In genomic region chr10:29830526-29831512, GRCh38 we compare ENCODE assay signal across 23 cellular contexts.
"Had no signal": no experiment of that assay in that cellular context is flagged by ENCODE, and none has a peak within 500 bp of the region (broad histone marks: within the 10 kb centered on the region; RNA-seq: fewer than 3 reads in every experiment).

No MANE protein-coding gene starts in this region.

- H3K4me1 Mint-ChIP-seq: activated naive CD8-positive, alpha-beta T cell treated with anti-CD3 and anti-CD28 coated beads for 36 hours; activated T-helper 17 cell treated with anti-CD3 and anti-CD28 coated beads, Interleukin-2, amount 50 U/mL, for 72 hours; stimulated activated memory B cell treated with anti-CD40 and anti-IgM and Interleukin-4, amounts not matched to agents 10 μg/mL and 1 μg/mL and 100 μg/mL, for 72 hours had no signal

- H3K27ac ChIP-seq: cardiac muscle cell, left ventricle myocardium inferior, testis, upper lobe of left lung, WERI-Rb-1 had no signal

- H3K27me3 ChIP-seq: cardiac muscle cell, testis, upper lobe of left lung had no signal

- DNase-seq: activated CD4-positive, alpha-beta memory T cell treated with anti-CD3 and anti-CD28 coated beads, Interleukin-2, amount 10 ng/mL, durations not matched to agents 7 days and 5 days; activated CD8-positive, alpha-beta memory T cell treated with anti-CD3 and anti-CD28 coated beads, Interleukin-2, amount 10 ng/mL, durations not matched to agents 7 days and 5 days; activated naive CD4-positive, alpha-beta T cell; activated naive CD8-positive, alpha-beta T cell treated with anti-CD3 and anti-CD28 coated beads for 36 hours; amygdala; dermis blood vessel endothelial cell; effector memory CD4-positive, alpha-beta T cell; foreskin melanocyte; head of caudate nucleus; kidney; left ventricle myocardium inferior; nucleus accumbens; posterior cingulate gyrus; small intestine; stimulated activated CD4-positive, alpha-beta T cell treated with anti-CD3 and anti-CD28 coated beads, Interleukin-4, amount 100 ng/mL, for 4 hours; testis; upper lobe of left lung; WERI-Rb-1 had no signal

- FAIRE-seq: kidney, small intestine had no signal

- H3K4me3 ChIP-seq: cardiac muscle cell, left ventricle myocardium inferior, testis, upper lobe of left lung had no signal

- H3K27ac Mint-ChIP-seq: activated CD4-positive, alpha-beta memory T cell treated with anti-CD3 and anti-CD28 coated beads, Interleukin-2, amount 10 ng/mL, durations not matched to agents 7 days and 5 days; activated CD8-positive, alpha-beta memory T cell treated with anti-CD3 and anti-CD28 coated beads, Interleukin-2, amount 10 ng/mL, durations not matched to agents 7 days and 5 days; activated naive CD8-positive, alpha-beta T cell treated with anti-CD3 and anti-CD28 coated beads for 36 hours; activated T-helper 17 cell treated with anti-CD3 and anti-CD28 coated beads, Interleukin-2, amount 50 U/mL, for 72 hours; stimulated activated memory B cell treated with anti-CD40 and anti-IgM and Interleukin-4, amounts not matched to agents 10 μg/mL and 1 μg/mL and 100 μg/mL, for 72 hours had no signal

- H3K36me3 ChIP-seq: cardiac muscle cell, left ventricle myocardium inferior, upper lobe of left lung, WERI-Rb-1 had no signal

- ATAC-seq: activated CD8-positive, alpha-beta memory T cell treated with anti-CD3 and anti-CD28 coated beads, Interleukin-2, amount 10 ng/mL, durations not matched to agents 7 days and 5 days; activated T-helper 17 cell treated with anti-CD3 and anti-CD28 coated beads, Interleukin-2, amount 50 U/mL, for 72 hours; natural killer cell treated with Interleukin-12 subunit alpha and Interleukin-12 subunit beta and Interleukin-15 and Interleukin-18, amount 100 ng/mL, for 72 hours; stimulated activated memory B cell treated with anti-CD40 and anti-IgM and Interleukin-4, amounts not matched to agents 10 μg/mL and 1 μg/mL and 100 μg/mL, for 72 hours had no signal

- H3K36me3 Mint-ChIP-seq: activated CD8-positive, alpha-beta memory T cell treated with anti-CD3 and anti-CD28 coated beads, Interleukin-2, amount 10 ng/mL, durations not matched to agents 7 days and 5 days; activated naive CD8-positive, alpha-beta T cell treated with anti-CD3 and anti-CD28 coated beads for 36 hours; stimulated activated memory B cell treated with anti-CD40 and anti-IgM and Interleukin-4, amounts not matched to agents 10 μg/mL and 1 μg/mL and 100 μg/mL, for 72 hours had no signal

- H3K27me3 Mint-ChIP-seq: stimulated activated memory B cell treated with anti-CD40 and anti-IgM and Interleukin-4, amounts not matched to agents 10 μg/mL and 1 μg/mL and 100 μg/mL, for 72 hours had no signal

- H3K4me3 Mint-ChIP-seq: activated CD4-positive, alpha-beta memory T cell treated with anti-CD3 and anti-CD28 coated beads, Interleukin-2, amount 10 ng/mL, durations not matched to agents 7 days and 5 days; activated CD8-positive, alpha-beta memory T cell treated with anti-CD3 and anti-CD28 coated beads, Interleukin-2, amount 10 ng/mL, durations not matched to agents 7 days and 5 days; activated naive CD8-positive, alpha-beta T cell treated with anti-CD3 and anti-CD28 coated beads for 36 hours; activated T-helper 17 cell treated with anti-CD3 and anti-CD28 coated beads, Interleukin-2, amount 50 U/mL, for 72 hours; stimulated activated memory B cell treated with anti-CD40 and anti-IgM and Interleukin-4, amounts not matched to agents 10 μg/mL and 1 μg/mL and 100 μg/mL, for 72 hours; T-helper 1 cell treated with Interleukin-12 subunit alpha and Interleukin-12 subunit beta and Interleukin-4 antibody, amounts not matched to agents 30 μg/mL and 1 μg/mL, for 36 hours had no signal

- H3K9me3 Mint-ChIP-seq: activated T-helper 17 cell treated with anti-CD3 and anti-CD28 coated beads, Interleukin-2, amount 50 U/mL, for 72 hours; natural killer cell treated with Interleukin-12 subunit alpha and Interleukin-12 subunit beta and Interleukin-15 and Interleukin-18, amount 100 ng/mL, for 72 hours; stimulated activated memory B cell treated with anti-CD40 and anti-IgM and Interleukin-4, amounts not matched to agents 10 μg/mL and 1 μg/mL and 100 μg/mL, for 72 hours had no signal

- H3K9me3 ChIP-seq: testis had no signal
